ENCODE assay signal across 1 cellular context in genomic region chr6:152943260-152943897, GRCh38.
TF ChIP-seq lines count a peak whose summit lies in the region.

No MANE protein-coding gene starts in this region.

TF ChIP-seq in K562, 482 proteins besides CTCF, POLR2A, EP300 and RAD21:
- no peak for TF ChIP-seq ATF6 (CRISPR knock-in tag; IDR thresholded peaks at IDR 0.05)
- no peak for TF ChIP-seq MCM2 (IDR thresholded peaks at IDR 0.05; ENCODE audit: low read depth)
- TF ChIP-seq RBM15 (IDR thresholded peaks at IDR 0.05; ENCODE audit: insufficient read depth, low read length), result no peak
- no peak for TF ChIP-seq FIP1L1 (IDR thresholded peaks at IDR 0.05; ENCODE audit: low read depth, low read length, poor library complexity, severe bottlenecking)
- peak; percentile 51 for TF ChIP-seq CEBPB (tag; IDR thresholded peaks at IDR 0.05)
- TF ChIP-seq SIX5 (IDR thresholded peaks at IDR 0.05; ENCODE audit: borderline replicate concordance in 1 of 2, insufficient read depth in 1 of 2, low read depth in 1 of 2, low read length in 2 of 2), result no peak
- no peak for TF ChIP-seq ZNF23 (CRISPR knock-in tag; IDR thresholded peaks at IDR 0.05)
- TF ChIP-seq CBX8 (IDR thresholded peaks at IDR 0.05; ENCODE audit: borderline replicate concordance, extremely low read depth, low read depth, low read length, poor library complexity, severe bottlenecking), result peak; percentile 13
- TF ChIP-seq PBX2 (CRISPR knock-in tag; IDR thresholded peaks at IDR 0.05; ENCODE audit: low read depth), result no peak
- TF ChIP-seq PBX2 (tag; conservative IDR thresholded peaks at IDR 0.05; ENCODE audit: low read depth), result no peak
